ENCODE assay signal across 30 cellular contexts in genomic region chr3:33901862-33902563, GRCh38.
DNase-seq lines count a peak whose midpoint lies in the region; ATAC-seq, FAIRE-seq and TF ChIP-seq lines count a peak whose summit lies in the region.
"Had no signal": no experiment of that assay in that cellular context is flagged by ENCODE, and none has a peak within 500 bp of the region (broad histone marks: within the 10 kb centered on the region; RNA-seq: fewer than 3 reads in every experiment).

No MANE protein-coding gene starts in this region.

- BruUV-seq in mammary epithelial cell (replicated peaks; lab: Mats Ljungman, UMichigan) (no TSS peak), MCF 10A (replicated peaks; lab: Mats Ljungman, UMichigan) (no TSS peak)

- H3K9me3 ChIP-seq in mammary epithelial cell (replicated peaks; ENCODE audit: insufficient read depth, low read length) (no peaks in the 10 kb centered on the region), heart left ventricle (no peaks in the 10 kb centered on the region)
- H3K9me3 ChIP-seq: BE2C, HAP-1 had no signal

- TF ChIP-seq CTCF in mammary epithelial cell (conservative IDR thresholded peaks at IDR 0.05 in 1 of 2, IDR thresholded peaks at IDR 0.05 in 1 of 2; ENCODE audit: extremely low read depth in 1 of 2, insufficient read depth in 1 of 2, low read depth in 1 of 2, low read length in 2 of 2) (no peak), MCF 10A (IDR thresholded peaks at IDR 0.05; ENCODE audit: unreplicated experiment) (no peak), bronchial epithelial cell (IDR thresholded peaks at IDR 0.05; ENCODE audit: insufficient read depth, low read length, severe bottlenecking) (no peak), heart left ventricle (IDR thresholded peaks at IDR 0.05) (no peak)

- peak; percentile 63 for ATAC-seq in esophagus mucosa
- no peak for ATAC-seq in GM21447 (IDR thresholded peaks at IDR 0.05; ENCODE audit: unreplicated experiment)
- ATAC-seq in heart left ventricle = no peak
- no peak for ATAC-seq in stimulated activated naive CD8-positive, alpha-beta T cell treated with anti-CD3 and anti-CD28 coated beads, Interleukin-15, amount 100 ng/mL, for 72 hours
- ATAC-seq: PC-3 had no signal

- no peaks in the 10 kb centered on the region for H4K20me1 ChIP-seq in mammary epithelial cell (ENCODE audit: insufficient read depth, low read length)

- H3K27me3 Mint-ChIP-seq in MCF 10A (ENCODE audit: insufficient read depth, unreplicated experiment) = no peaks in the 10 kb centered on the region
- no peaks in the 10 kb centered on the region for H3K27me3 Mint-ChIP-seq in stimulated activated naive CD8-positive, alpha-beta T cell treated with anti-CD3 and anti-CD28 coated beads, Interleukin-15, amount 100 ng/mL, for 72 hours

- H3K36me3 Mint-ChIP-seq in MCF 10A (ENCODE audit: insufficient read depth, unreplicated experiment) = no peaks in the 10 kb centered on the region
- H3K36me3 Mint-ChIP-seq: CD14-positive monocyte had no signal

- H3K4me1 ChIP-seq in mammary epithelial cell (ENCODE audit: insufficient read depth, low read length) = peaks cover 12% of the 10 kb centered on the region
- no peaks in the 10 kb centered on the region for H3K4me1 ChIP-seq in heart left ventricle
- H3K4me1 ChIP-seq: BE2C, HAP-1 had no signal

- H2AFZ ChIP-seq in mammary epithelial cell (ENCODE audit: low read depth, low read length) = peak overlapping the region; percentile 61

- CTCF ChIA-PET in mammary epithelial cell (lab: Charles Lee; ENCODE audit: low non-redundant PET) (no interaction called here), MCF 10A (lab: Yijun Ruan, JAX) (interaction anchor here (0.7 to 1.7 kb wide), 2 partner anchors 39 to 782 kb away, joined by 4 read pairs; no protein-coding TSS in a partner anchor)

- DNase-seq in mammary epithelial cell (peak; percentile 66), MCF 10A (ENCODE audit: unreplicated experiment) (no peak), bronchial epithelial cell (ENCODE audit: low read depth) (peak; percentile 85), heart left ventricle (no peak), COLO829 (ENCODE audit: low spot score) (no peak)
- DNase-seq in stimulated activated naive CD8-positive, alpha-beta T cell treated with anti-CD3 and anti-CD28 coated beads, Interleukin-15, amount 100 ng/mL, for 72 hours = no peak
- DNase-seq: 8988T, ACHN, BE2C, DMS153, DND-41, GOT3, HFFc6, IMR-90, NCI-H1092, NCI-H1436, NCI-H187, NCI-H2081 treated with DMSO at 0.1 percent for 48 hours, NCI-H2171, NCI-H226, NCI-H510A, NCI-H69, PC-3, Right ventricle myocardium superior had no signal

- H3K4me2 ChIP-seq in mammary epithelial cell (ENCODE audit: insufficient read depth, low read depth, low read length) = peak overlapping the region; percentile 19
- H3K4me2 ChIP-seq: KMS-11 had no signal

- FAIRE-seq in bronchial epithelial cell (lab: Jason Lieb, UNC) = peak; percentile 32
- FAIRE-seq: GM19239 had no signal

- no peaks in the 10 kb centered on the region for H3K27me3 ChIP-seq in mammary epithelial cell (ENCODE audit: insufficient read depth, low read length)
- no peaks in the 10 kb centered on the region for H3K27me3 ChIP-seq in bronchial epithelial cell (ENCODE audit: control insufficient read depth, insufficient read depth, low read length)
- H3K27me3 ChIP-seq in heart left ventricle = no peaks in the 10 kb centered on the region
- H3K27me3 ChIP-seq: BE2C had no signal

- H3K27ac Mint-ChIP-seq in MCF 10A (ENCODE audit: low read depth, unreplicated experiment) = no peak overlapping the region
- no peak overlapping the region for H3K27ac Mint-ChIP-seq in stimulated activated naive CD8-positive, alpha-beta T cell treated with anti-CD3 and anti-CD28 coated beads, Interleukin-15, amount 100 ng/mL, for 72 hours
- H3K27ac Mint-ChIP-seq: HFFc6 had no signal

- no peaks in the 10 kb centered on the region for H3K9me3 Mint-ChIP-seq in MCF 10A (ENCODE audit: unreplicated experiment)
- no peaks in the 10 kb centered on the region for H3K9me3 Mint-ChIP-seq in stimulated activated naive CD8-positive, alpha-beta T cell treated with anti-CD3 and anti-CD28 coated beads, Interleukin-15, amount 100 ng/mL, for 72 hours
- H3K9me3 Mint-ChIP-seq: HFFc6 had no signal

- dilution Hi-C loops in mammary epithelial cell (cut with HindIII; ENCODE audit: low sequenced_read_pairs) = no loop called here

- 34% methylated on average over 6 of the region's 6 CpGs for WGBS in mammary epithelial cell (ENCODE audit: low coverage, missing lambda C conversion rate)
- 70 to 85% (median 81%) methylated on average over 6 of the region's 6 CpGs for WGBS in heart left ventricle, 4 donors

- H3K79me2 ChIP-seq in mammary epithelial cell (ENCODE audit: insufficient read depth, low read length) = no peaks in the 10 kb centered on the region

- intact Hi-C loops in mammary epithelial cell (cut with micrococcal nuclease) (no loop called here), MCF 10A (cut with micrococcal nuclease) (no loop called here), heart left ventricle (cut with DNase I) (no loop called here)

- no peak for TF ChIP-seq POLR2A in heart left ventricle (IDR thresholded peaks at IDR 0.05)

- no peak overlapping the region for H3K9ac ChIP-seq in mammary epithelial cell (ENCODE audit: insufficient read depth, low read length)
- H3K9ac ChIP-seq: KMS-11 had no signal

- H3K4me1 Mint-ChIP-seq in MCF 10A (ENCODE audit: insufficient read depth, unreplicated experiment) = no peaks in the 10 kb centered on the region
- no peaks in the 10 kb centered on the region for H3K4me1 Mint-ChIP-seq in stimulated activated naive CD8-positive, alpha-beta T cell treated with anti-CD3 and anti-CD28 coated beads, Interleukin-15, amount 100 ng/mL, for 72 hours
- H3K4me1 Mint-ChIP-seq: CD14-positive monocyte had no signal

- no peak overlapping the region for H3K27ac ChIP-seq in mammary epithelial cell (ENCODE audit: insufficient read depth, low read depth, low read length)
- no peak overlapping the region for H3K27ac ChIP-seq in heart left ventricle
- H3K27ac ChIP-seq: KMS-11 had no signal

- H3K36me3 ChIP-seq in mammary epithelial cell (ENCODE audit: insufficient read depth, low read length) (no peaks in the 10 kb centered on the region), bronchial epithelial cell (ENCODE audit: control insufficient read depth, insufficient read depth, low read length) (no peaks in the 10 kb centered on the region), heart left ventricle (no peaks in the 10 kb centered on the region)
- H3K36me3 ChIP-seq: BE2C, HAP-1 had no signal

- H3K4me3 ChIP-seq in mammary epithelial cell (replicated peaks in 1 of 3; ENCODE audit: insufficient read depth in 1 of 3, low read depth in 2 of 3, low read length in 3 of 3) (no peak overlapping the region), bronchial epithelial cell (ENCODE audit: low read depth, low read length) (no peak overlapping the region), heart left ventricle (no peak overlapping the region)
- H3K4me3 ChIP-seq: HAP-1 had no signal

- in situ Hi-C loops in mammary epithelial cell (cut with MboI; ENCODE audit: low sequenced_read_pairs in 2 of 2) = no loop called here

- POLR2A ChIA-PET in MCF 10A (lab: Yijun Ruan, JAX) = no interaction called here

- no peak overlapping the region for H3K4me3 Mint-ChIP-seq in MCF 10A (ENCODE audit: unreplicated experiment)
- no peak overlapping the region for H3K4me3 Mint-ChIP-seq in stimulated activated naive CD8-positive, alpha-beta T cell treated with anti-CD3 and anti-CD28 coated beads, Interleukin-15, amount 100 ng/mL, for 72 hours
- H3K4me3 Mint-ChIP-seq: CD14-positive monocyte, HFFc6 had no signal

Comparison
In these comparisons a context has a peak if more than half of its experiments do, and no peak if none do; other contexts are left out.
1. DNase-seq: peak in mammary epithelial cell (single experiment) and bronchial epithelial cell (single experiment); none in MCF 10A (single experiment), heart left ventricle (0 of 5), COLO829 (single experiment) and stimulated activated naive CD8-positive, alpha-beta T cell treated with anti-CD3 and anti-CD28 coated beads, Interleukin-15, amount 100 ng/mL, for 72 hours (0 of 2).